In genomic region chr10:103238506-103239252, GRCh38 we compare ENCODE assay signal across 10 cellular contexts. TPM values are rescaled to one million over a fixed set of nuclear protein-coding genes. Genes with fewer than 3 reads are reported as not detected.
DNase-seq lines count a peak whose midpoint lies in the region; ATAC-seq and TF ChIP-seq lines count a peak whose summit lies in the region.
"Had no signal": no experiment of that assay in that cellular context is flagged by ENCODE, and none has a peak within 500 bp of the region (broad histone marks: within the 10 kb centered on the region; RNA-seq: fewer than 3 reads in every experiment).

No MANE protein-coding gene starts in this region.

- H3K4me3 ChIP-seq in H7 (ENCODE audit: insufficient read depth, low read depth, low read length) (no peak overlapping the region), heart right ventricle (no peak overlapping the region), stomach (no peak overlapping the region)
- H3K4me3 ChIP-seq: suprapubic skin had no signal

- ATAC-seq in heart right ventricle (peak; percentile 62 to 86 (median 80)), GM21526 (IDR thresholded peaks at IDR 0.05; ENCODE audit: low FRiP score, unreplicated experiment) (no peak)

- intact Hi-C loops in heart right ventricle (cut with DNase I) = loop anchor here in 1 of 10 donors (5.0 kb wide), 1 partner anchor 321 kb away; the partner anchor contains the start of gene CNNM2
- intact Hi-C loops in stomach (cut with DNase I; ENCODE audit: low total_unique reads) = no loop called here

- H3K27me3 ChIP-seq in H7 (ENCODE audit: control insufficient read depth, insufficient read depth, low read length) (no peaks in the 10 kb centered on the region), heart right ventricle (no peaks in the 10 kb centered on the region), stomach (no peaks in the 10 kb centered on the region)
- H3K27me3 ChIP-seq: suprapubic skin had no signal

- H3K9me3 ChIP-seq in heart right ventricle = no peaks in the 10 kb centered on the region
- no peaks in the 10 kb centered on the region for H3K9me3 ChIP-seq in stomach
- H3K9me3 ChIP-seq: suprapubic skin had no signal

- TF ChIP-seq EP300 in stomach (IDR thresholded peaks at IDR 0.05) = no peak

- H3K36me3 ChIP-seq in H7 (replicated peaks; ENCODE audit: control insufficient read depth, insufficient read depth, low read length) (no peaks in the 10 kb centered on the region), heart right ventricle (no peaks in the 10 kb centered on the region), stomach (no peaks in the 10 kb centered on the region)
- H3K36me3 ChIP-seq: suprapubic skin had no signal

- H3K27ac ChIP-seq in heart right ventricle (peak overlapping the region in 1 of 10 donors; percentile 30), stomach (peak overlapping the region; percentile 47 to 87 (median 77))
- H3K27ac ChIP-seq: suprapubic skin had no signal

- H3K4me1 ChIP-seq in heart right ventricle (peaks cover 6 to 40% (median 8%) of the 10 kb centered on the region in 9 donors), stomach (peaks cover 23 to 47% (median 35%) of the 10 kb centered on the region in 4 donors)

- TF ChIP-seq CTCF in heart right ventricle (IDR thresholded peaks at IDR 0.05) (peak in 7 of 9 donors; percentile 33 to 56 (median 50)), stomach (IDR thresholded peaks at IDR 0.05) (no peak)

- DNase-seq in H7 = peak; percentile 69
- DNase-seq in UCSD-AML1 (lab: John Stamatoyannopoulos, UW; ENCODE audit: unreplicated experiment) = peak; percentile 21
- DNase-seq in heart right ventricle = peak in 1 of 2 donors; percentile 33
- DNase-seq in stomach = peak; percentile 75
- no peak for DNase-seq in COLO668 (lab: John Stamatoyannopoulos, UW; ENCODE audit: unreplicated experiment)
- DNase-seq in NCI-H2029 treated with DMSO at 0.1 percent for 48 hours (lab: John Stamatoyannopoulos, UW) = no peak
- DNase-seq in DMS 273 treated with DMSO at 0.1 percent for 48 hours (lab: John Stamatoyannopoulos, UW) = no peak
- DNase-seq: NCI-H510A treated with DMSO at 0.1 percent for 48 hours had no signal

- TF ChIP-seq POLR2A in stomach (IDR thresholded peaks at IDR 0.05) = no peak

- 57 to 62% methylated on average over 11 of the region's 11 CpGs for WGBS in heart right ventricle, 2 donors
- 52 to 67% (median 60%) methylated on average over 11 of the region's 11 CpGs for WGBS in stomach, 5 donors

RNA-seq across cellular contexts. Expression of gene RPEL1, which starts 7.0 kb away (rescaled TPM):
- total RNA-seq in H7 (2014; rRNA removed; shearing (Covaris generic)) = not detected in 2 replicates
- total RNA-seq in heart right ventricle = not detected
- polyA plus RNA-seq in heart right ventricle = under 1 TPM in 1 of 2 donors, not detected in 1; 0.01 TPM
- not detected for total RNA-seq in stomach
- not detected for polyA plus RNA-seq in stomach
- total RNA-seq: suprapubic skin had no signal

RNA-seq across cellular contexts. Expression of gene INA, which starts 38.3 kb away (rescaled TPM):
- total RNA-seq in H7 (2014; rRNA removed; shearing (Covaris generic)) = 25.0 and 29.5 TPM in 2 replicates
- total RNA-seq in heart right ventricle (not detected), stomach (1 to 10 TPM in 1 of 5 donors, under 1 TPM in 2, not detected in 2; 0.29 to 1.8 (median 0.72) TPM)
- polyA plus RNA-seq in heart right ventricle (under 1 TPM in 1 of 2 donors, not detected in 1; 0.01 TPM), stomach (1 to 10 TPM in 2 of 3 donors, under 1 TPM in 1; 0.92 to 1.4 (median 1.2) TPM)

RNA-seq across cellular contexts. Expression of gene NT5C2, which starts 45.6 kb away (rescaled TPM):
- total RNA-seq in H7 (2014; rRNA removed; shearing (Covaris generic)) = 40.4 and 44.6 TPM in 2 replicates
- total RNA-seq in heart right ventricle (10 to 100 TPM; 35.2 to 88.2 (median 58.5) TPM), stomach (100 to 1,000 TPM in 1 of 5 donors, 10 to 100 TPM in 4; 20.0 to 176 (median 87.5) TPM)
- polyA plus RNA-seq in heart right ventricle (10 to 100 TPM; 23.9 to 38.7 TPM), stomach (10 to 100 TPM; 21.8 to 37.9 (median 33.3) TPM)

Comparison
In these comparisons a context has a peak if more than half of its experiments do, and no peak if none do; other contexts are left out.
1. DNase-seq: peak in H7 (single experiment), UCSD-AML1 (single experiment) and stomach (single experiment); none in COLO668 (single experiment), NCI-H2029 treated with DMSO at 0.1 percent for 48 hours (single experiment) and DMS 273 treated with DMSO at 0.1 percent for 48 hours (single experiment).
2. CTCF ChIP-seq: peak in heart right ventricle (7 of 9); none in stomach (0 of 7).